8 cellular contexts compared by ENCODE assay signal in genomic region chr20:44671541-44671940, GRCh38.
DNase-seq lines count a peak whose midpoint lies in the region; TF ChIP-seq lines count a peak whose summit lies in the region.
"Not testable (repeated sequence)": the region's sequence is repeated elsewhere in the genome, so short reads cannot be mapped to it uniquely, and the experiment has no call there.

No MANE protein-coding gene starts in this region.

- H3K9me3 ChIP-seq in Loucy (ENCODE audit: insufficient read depth, low read depth, low read length): not testable (repeated sequence)

- H3K4me3 ChIP-seq in GM12864 (ENCODE audit: low read depth, low read length): peak overlapping the region; percentile 48
- peak overlapping the region; percentile 72 for H3K4me3 ChIP-seq in Loucy (ENCODE audit: low read length, poor library complexity, severe bottlenecking)

- peaks cover 22% of the 10 kb centered on the region for H3K4me1 ChIP-seq in Loucy (ENCODE audit: insufficient read depth, low read length, poor library complexity, severe bottlenecking)

- H3K9ac ChIP-seq in Loucy (ENCODE audit: low read depth, low read length, poor library complexity, severe bottlenecking): peak overlapping the region; percentile 71

- H3K9me2 ChIP-seq in Loucy (replicated peaks; ENCODE audit: low read depth, low read length): not testable (repeated sequence)

- not testable (repeated sequence) for TF ChIP-seq CTCF in GM12864 (IDR thresholded peaks at IDR 0.05; ENCODE audit: low read depth, low read length, missing control alignments); Loucy (conservative IDR thresholded peaks at IDR 0.05; ENCODE audit: low read length)

- 0 out of 2 replicates have a peak overlapping the region, but pooled peaks have one; percentile 27 for H2AFZ ChIP-seq in Loucy (ENCODE audit: low read length)

- not testable (repeated sequence) for H4K20me1 ChIP-seq in Loucy (ENCODE audit: insufficient read depth, low read length, poor library complexity, severe bottlenecking)

- not testable (repeated sequence) for H3F3A ChIP-seq in Loucy (ENCODE audit: low read depth)

- not testable (repeated sequence) for H3K79me2 ChIP-seq in Loucy (ENCODE audit: insufficient read depth, low read length)

- not testable (repeated sequence) for H3K27me3 ChIP-seq in Loucy (ENCODE audit: insufficient read depth, low read length, poor library complexity, severe bottlenecking)

- not testable (repeated sequence) for DNase-seq in GM12864 (ENCODE audit: low read depth)
- DNase-seq in T-helper 1 cell (peak in 4 of 5 donors; percentile 40 to 84 (median 49)), germinal center (ENCODE audit: low spot score) (peak; percentile 58)
- DNase-seq in activated CD4-positive, alpha-beta T cell treated with anti-CD3 and anti-CD28 coated beads, Interleukin-2, amount 50 U/mL, for 48 hours: peak; percentile 67 to 76
- DNase-seq in activated T-helper 9 cell treated with anti-CD3 and anti-CD28 coated beads, Interleukin-2, amount 50 U/mL, for 16 hours (ENCODE audit: low read depth): peak; percentile 51
- peak; percentile 70 for DNase-seq in stimulated activated CD4-positive, alpha-beta T cell treated with anti-CD3 and anti-CD28 coated beads, Interleukin-2, amount 100 ng/mL, for 4 hours (ENCODE audit: low read depth)
- peak; percentile 15 to 65 (median 42) for DNase-seq in stimulated activated naive CD4-positive, alpha-beta T cell (lab: John Stamatoyannopoulos, UW)

- H3K36me3 ChIP-seq in Loucy (ENCODE audit: insufficient read depth, low read length): not testable (repeated sequence)

- peak overlapping the region; percentile 71 for H3K4me2 ChIP-seq in Loucy (ENCODE audit: low read depth, low read length, poor library complexity, severe bottlenecking)
